ENCODE assay signal across 14 cellular contexts in the genomic region with DNA sequence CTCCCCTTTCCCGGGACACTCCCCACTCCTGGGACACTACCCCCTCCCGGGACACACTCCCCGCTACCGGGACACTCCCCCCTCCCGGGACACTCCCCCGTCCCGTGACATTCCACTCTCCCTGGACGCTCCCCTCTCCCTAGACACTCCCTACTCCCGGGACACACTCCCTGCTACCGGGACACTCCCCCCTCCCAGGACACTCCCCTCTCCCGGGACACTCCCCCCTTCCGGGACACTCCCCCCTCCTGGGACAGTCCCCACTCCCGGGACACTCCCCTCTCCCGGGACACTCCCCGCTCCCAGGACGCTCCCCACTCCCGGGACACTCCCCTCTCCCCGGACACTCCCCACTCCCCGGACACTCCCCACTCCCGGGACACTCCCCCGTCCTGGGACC.
A peak's percentile ranks its signal among the peaks of the same experiment; 100 is the strongest.
DNase-seq lines count a peak whose midpoint lies in the region; ATAC-seq and TF ChIP-seq lines count a peak whose summit lies in the region.
"Had no signal": no experiment of that assay in that cellular context is flagged by ENCODE, and none has a peak within 500 bp of the region (broad histone marks: within the 10 kb centered on the region; RNA-seq: fewer than 3 reads in every experiment).

No MANE protein-coding gene starts in this region.

- intact Hi-C loops in stomach (cut with DNase I; ENCODE audit: low total_unique reads): no loop called here

- H3K4me3 Mint-ChIP-seq in type B pancreatic cell: no peak overlapping the region

- no peaks in the 10 kb centered on the region for H3K27me3 Mint-ChIP-seq in type B pancreatic cell

- TF ChIP-seq EP300 in stomach (IDR thresholded peaks at IDR 0.05): no peak

- no peak for TF ChIP-seq POLR2A in stomach (IDR thresholded peaks at IDR 0.05)

- H3K36me3 ChIP-seq in H7 (replicated peaks; ENCODE audit: control insufficient read depth, insufficient read depth, low read length) (no peaks in the 10 kb centered on the region; the same call in 1 of the 2 replicates), stomach (peaks cover 26 to 92% (median 89%) of the 10 kb centered on the region in 4 donors)

- peak; percentile 85 for DNase-seq in H7
- DNase-seq in epithelial cell of esophagus (ENCODE audit: low read depth): peak; percentile 61
- DNase-seq in left lobe of liver (ENCODE audit: low spot score): peak; percentile 79
- DNase-seq in stomach: peak; percentile 83
- no peak for DNase-seq in type B pancreatic cell (ENCODE audit: extremely low spot score, unreplicated experiment)
- DNase-seq in glomerular visceral epithelial cell (ENCODE audit: extremely low spot score): no peak
- DNase-seq in activated gamma-delta T cell (lab: John Stamatoyannopoulos, UW): no peak
- DNase-seq: activated CD8-positive, alpha-beta memory T cell treated with anti-CD3 and anti-CD28 coated beads, Interleukin-2, amount 50 U/mL, for 4 hours; EL; MM.1S had no signal

- ATAC-seq in left lobe of liver (peak; percentile 63), HG03469 (IDR thresholded peaks at IDR 0.05; ENCODE audit: unreplicated experiment) (no peak)

- H3K36me3 Mint-ChIP-seq in type B pancreatic cell: no peaks in the 10 kb centered on the region

- no peaks in the 10 kb centered on the region for H3K9me3 Mint-ChIP-seq in type B pancreatic cell

- peaks cover 21 to 79% (median 45%) of the 10 kb centered on the region in 4 donors for H3K4me1 ChIP-seq in stomach

- H3K9me3 ChIP-seq in stomach: no peaks in the 10 kb centered on the region
- H3K9me3 ChIP-seq: BLaER1 had no signal

- H3K27me3 ChIP-seq in H7 (ENCODE audit: control insufficient read depth, insufficient read depth, low read length) (no peaks in the 10 kb centered on the region), stomach (no peaks in the 10 kb centered on the region)
- H3K27me3 ChIP-seq: BLaER1 had no signal

- H3K4me3 ChIP-seq in H7 (ENCODE audit: insufficient read depth, low read depth, low read length): no peak overlapping the region
- no peak overlapping the region for H3K4me3 ChIP-seq in epithelial cell of esophagus (ENCODE audit: low read length)
- no peak overlapping the region for H3K4me3 ChIP-seq in stomach
- H3K4me3 ChIP-seq: BLaER1, coronary artery had no signal

- TF ChIP-seq CTCF in epithelial cell of esophagus (IDR thresholded peaks at IDR 0.05; ENCODE audit: insufficient read depth, low read depth, low read length, missing control alignments): no peak
- no peak for TF ChIP-seq CTCF in stomach (IDR thresholded peaks at IDR 0.05)
- no peak for TF ChIP-seq CTCF in type B pancreatic cell (conservative IDR thresholded peaks at IDR 0.05)

- peak overlapping the region; percentile 30 to 66 (median 49) for H3K27ac ChIP-seq in stomach
- H3K27ac ChIP-seq: BLaER1, parathyroid adenoma had no signal

- H3K27ac Mint-ChIP-seq in type B pancreatic cell: no peak overlapping the region

- H3K4me1 Mint-ChIP-seq in type B pancreatic cell (ENCODE audit: unreplicated experiment): peaks cover 5% of the 10 kb centered on the region

- WGBS in stomach, 5 donors: 19 to 48% (median 27%) methylated on average over 16 to 21 of the region's 21 CpGs

Comparison
In these comparisons a context has a peak if more than half of its experiments do, and no peak if none do; other contexts are left out.
1. DNase-seq: peak in H7 (single experiment), epithelial cell of esophagus (single experiment), left lobe of liver (single experiment) and stomach (single experiment); none in type B pancreatic cell (single experiment), glomerular visceral epithelial cell (single experiment) and activated gamma-delta T cell (single experiment).